Comparison of ENCODE assay signal across 12 cellular contexts in genomic region chr2:171146633-171147032, GRCh38. TPM values are rescaled to one million over a fixed set of nuclear protein-coding genes. Genes with fewer than 3 reads are reported as not detected.
DNase-seq lines count a peak whose midpoint lies in the region; ATAC-seq, FAIRE-seq and TF ChIP-seq lines count a peak whose summit lies in the region.
"Had no signal": no experiment of that assay in that cellular context is flagged by ENCODE, and none has a peak within 500 bp of the region (broad histone marks: within the 10 kb centered on the region; RNA-seq: fewer than 3 reads in every experiment).

No MANE protein-coding gene starts in this region.

- no peaks in the 10 kb centered on the region for H3K27me3 ChIP-seq in neutrophil

- peaks cover 35% of the 10 kb centered on the region for H4K20me1 ChIP-seq in OCI-LY7 (ENCODE audit: insufficient read depth, low read length)

- peak overlapping the region; percentile 20 for H3K27ac ChIP-seq in OCI-LY7 (ENCODE audit: low read depth, low read length, poor library complexity, severe bottlenecking)
- peak overlapping the region; percentile 74 for H3K27ac ChIP-seq in neutrophil

- CTCF ChIA-PET in OCI-LY7 (lab: Charles Lee; ENCODE audit: unreplicated experiment) = no interaction called here

- H3K4me2 ChIP-seq in OCI-LY7 (ENCODE audit: low read length) = peak overlapping the region; percentile 33

- no peak overlapping the region for H2AFZ ChIP-seq in OCI-LY7 (ENCODE audit: low read length)

- DNase-seq in GM12891 (ENCODE audit: insufficient read length, low spot score) (no peak), OCI-LY7 (ENCODE audit: low spot score) (peak; percentile 33), dermis blood vessel endothelial cell (peak; percentile 76), NCI-H524 (lab: John Stamatoyannopoulos, UW) (no peak)
- DNase-seq in stimulated activated CD8-positive, alpha-beta memory T cell treated with anti-CD3 and anti-CD28 coated beads, Interleukin-4, amount 100 ng/mL, for 48 hours = no peak
- DNase-seq: DMS 273 treated with DMSO at 0.1 percent for 48 hours, NCI-H1417 treated with DMSO at 0.1 percent for 48 hours, small intestine had no signal

- H3K9me2 ChIP-seq in OCI-LY7 (ENCODE audit: insufficient read depth, low read length) = no peaks in the 10 kb centered on the region

- intact Hi-C loops in OCI-LY7 (cut with micrococcal nuclease; ENCODE audit: unreplicated experiment) = no loop called here

- peaks cover 51% of the 10 kb centered on the region for H3K36me3 ChIP-seq in OCI-LY7 (ENCODE audit: insufficient read depth, low read length)
- no peaks in the 10 kb centered on the region for H3K36me3 ChIP-seq in neutrophil

- TSS peak; percentile 11 for BruUV-seq in OCI-LY7 (replicated peaks; lab: Mats Ljungman, UMichigan)

- no peak for TF ChIP-seq POLR2A in GM12891 (IDR thresholded peaks at IDR 0.05; ENCODE audit: low read depth, low read length)

- TF ChIP-seq CTCF in OCI-LY7 (conservative IDR thresholded peaks at IDR 0.05; ENCODE audit: low read length) = no peak
- TF ChIP-seq CTCF in neutrophil (IDR thresholded peaks at IDR 0.05) = no peak

- ATAC-seq in GM21381 (IDR thresholded peaks at IDR 0.05; ENCODE audit: unreplicated experiment) (no peak), HG03025 (IDR thresholded peaks at IDR 0.05; ENCODE audit: low FRiP score, unreplicated experiment) (no peak)

- H3K4me3 ChIP-seq in OCI-LY7 (ENCODE audit: low read depth, low read length, poor library complexity, severe bottlenecking) = no peak overlapping the region
- H3K4me3 ChIP-seq in neutrophil (ENCODE audit: low read depth in 1 of 2, low read length in 1 of 2) = no peak overlapping the region

- peaks cover 100% of the 10 kb centered on the region for H3K79me2 ChIP-seq in OCI-LY7 (ENCODE audit: insufficient read depth, low read depth, low read length)

- H3K9me3 ChIP-seq in OCI-LY7 (ENCODE audit: low read length) (no peaks in the 10 kb centered on the region; the same call in 1 of the 2 replicates), neutrophil (no peaks in the 10 kb centered on the region)

- H3K4me1 ChIP-seq in OCI-LY7 (ENCODE audit: insufficient read depth, low read length, poor library complexity, severe bottlenecking) (peaks cover 36% of the 10 kb centered on the region), neutrophil (ENCODE audit: control insufficient read depth in 1 of 2, insufficient read depth in 1 of 2, low read depth in 1 of 2, low read length in 1 of 2) (peaks cover 32 to 36% of the 10 kb centered on the region in 2 experiments)

- peak; percentile 60 for FAIRE-seq in GM12891 (lab: Jason Lieb, UNC)
- FAIRE-seq: RCC 7860, small intestine had no signal

- POLR2A ChIA-PET in OCI-LY7 (lab: Charles Lee) = interaction anchor here (0.7 to 3.3 kb wide), 6 partner anchors 8 to 188 kb away, joined by 3 to 26 read pairs (median 4); no protein-coding TSS in a partner anchor

TF ChIP-seq in GM12891, 5 proteins besides CTCF, POLR2A, EP300 and RAD21:
- no peak for TF ChIP-seq POU2F2 (IDR thresholded peaks at IDR 0.05; ENCODE audit: low read depth, low read length)
- TF ChIP-seq SPI1 (IDR thresholded peaks at IDR 0.05; ENCODE audit: low read depth, low read length) = peak; percentile 94

RNA-seq across cellular contexts. Expression of gene TLK1, which starts 14.1 kb away (rescaled TPM):
- polyA plus RNA-seq in GM12891 (2012; ENCODE audit: low read depth, missing spikeins) = 29.3 TPM
- total RNA-seq in OCI-LY7 (2014; rRNA removed; shearing (Covaris generic)) = 27.2 and 29.7 TPM in 2 replicates
- total RNA-seq in OCI-LY7 (2022) (150 and 154 TPM in 2 replicates), dermis blood vessel endothelial cell (15.1 and 45.1 TPM in 2 replicates)

Comparison
In these comparisons a context has a peak if more than half of its experiments do, and no peak if none do; other contexts are left out.
1. DNase-seq: peak in OCI-LY7 (single experiment) and dermis blood vessel endothelial cell (single experiment); none in GM12891 (single experiment), NCI-H524 (0 of 2) and stimulated activated CD8-positive, alpha-beta memory T cell treated with anti-CD3 and anti-CD28 coated beads, Interleukin-4, amount 100 ng/mL, for 48 hours (single experiment).